26 cellular contexts compared by ENCODE assay signal in the genomic region with DNA sequence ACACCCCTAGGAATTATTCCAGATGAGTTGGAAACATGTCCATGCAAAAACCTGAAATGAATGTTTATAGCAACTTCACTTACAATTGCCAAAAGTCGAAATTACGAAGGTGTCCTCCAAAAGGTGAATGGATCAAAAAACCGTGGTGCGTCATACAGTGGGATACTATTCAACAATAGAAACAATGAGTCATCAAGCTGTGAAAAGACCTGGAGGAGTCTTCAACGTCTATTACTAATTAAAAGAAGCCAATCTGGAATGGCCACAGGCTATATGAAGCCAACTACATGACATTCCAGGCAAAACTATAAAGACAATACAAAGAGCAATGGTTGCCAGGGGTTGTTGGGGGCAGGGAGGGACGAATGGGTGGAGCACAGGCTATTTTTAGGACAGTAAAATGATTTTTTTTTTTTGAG. TPM values are rescaled to one million over a fixed set of nuclear protein-coding genes. Genes with fewer than 3 reads are reported as not detected.
DNase-seq lines count a peak whose midpoint lies in the region; ATAC-seq, FAIRE-seq and TF ChIP-seq lines count a peak whose summit lies in the region.
"Had no signal": no experiment of that assay in that cellular context is flagged by ENCODE, and none has a peak within 500 bp of the region (broad histone marks: within the 10 kb centered on the region; RNA-seq: fewer than 3 reads in every experiment).

No MANE protein-coding gene starts in this region.

- H3K4me2 ChIP-seq in astrocyte (ENCODE audit: low read length) (no peak overlapping the region), keratinocyte (ENCODE audit: control insufficient read depth, extremely low read depth, insufficient read depth, low read depth, low read length) (peak overlapping the region; percentile 25)
- H3K4me2 ChIP-seq: KMS-11 had no signal

- no peaks in the 10 kb centered on the region for H3K4me1 Mint-ChIP-seq in astrocyte (ENCODE audit: low read depth, unreplicated experiment)
- H3K4me1 Mint-ChIP-seq: stimulated activated memory B cell treated with anti-CD40 and anti-IgM and Interleukin-4, amounts not matched to agents 10 μg/mL and 1 μg/mL and 100 μg/mL, for 72 hours had no signal

- dilution Hi-C loops in keratinocyte (cut with MboI; ENCODE audit: extremely low pct_ligation_motif_present, low sequenced_read_pairs): no loop called here

- H3K4me1 ChIP-seq in astrocyte (ENCODE audit: insufficient read depth, low read length) (no peaks in the 10 kb centered on the region), keratinocyte (ENCODE audit: control insufficient read depth, extremely low read depth, insufficient read depth, low read length) (peaks cover 16% of the 10 kb centered on the region)

- DNase-seq in ELR (ENCODE audit: low read depth) (peak; percentile 72), MG63 (peak; percentile 33), astrocyte (ENCODE audit: low read depth) (peak; percentile 27), keratinocyte (ENCODE audit: low read depth, low spot score) (peak; percentile 98), SHP77 treated with DMSO at 0.1 percent for 48 hours (lab: John Stamatoyannopoulos, UW) (no peak)
- no peak for DNase-seq in stimulated activated naive CD8-positive, alpha-beta T cell treated with anti-CD3 and anti-CD28 coated beads, Interleukin-15, Interleukin-2, amounts not matched to agents 100 U/mL and 50 U/mL, for 24 hours
- DNase-seq in stimulated activated CD4-positive, alpha-beta T cell treated with anti-CD3 and anti-CD28 coated beads, Interleukin-12 subunit alpha, Interleukin-12 subunit beta, amount 100 ng/mL, for 4 hours: no peak
- DNase-seq: activated CD4-positive, alpha-beta memory T cell treated with anti-CD3 and anti-CD28 coated beads, Interleukin-2, amount 10 ng/mL, durations not matched to agents 7 days and 5 days; foreskin fibroblast; GOT3; left ventricle myocardium superior; natural killer cell; NCI-H1092 treated with DMSO at 0.1 percent for 48 hours; NCI-H1930; NCI-H2227 treated with DMSO at 0.1 percent for 48 hours; SIG-M5; stimulated activated CD4-positive, alpha-beta T cell treated with anti-CD3 and anti-CD28 coated beads, Interleukin-2, amount 100 ng/mL, for 48 hours; T-cell had no signal

- H3K79me2 ChIP-seq in astrocyte (ENCODE audit: insufficient read depth, low read length) (no peaks in the 10 kb centered on the region), keratinocyte (ENCODE audit: control insufficient read depth, insufficient read depth, low read length) (no peaks in the 10 kb centered on the region)

- no peaks in the 10 kb centered on the region for H3K9me1 ChIP-seq in keratinocyte (ENCODE audit: control insufficient read depth, extremely low read depth, insufficient read depth, low read length)

- no peaks in the 10 kb centered on the region for H3K9me3 ChIP-seq in MG63
- H3K9me3 ChIP-seq in astrocyte (ENCODE audit: insufficient read depth, low read depth, low read length): no peaks in the 10 kb centered on the region
- H3K9me3 ChIP-seq in keratinocyte (ENCODE audit: control insufficient read depth, low read depth, low read length): no peaks in the 10 kb centered on the region
- H3K9me3 ChIP-seq: thoracic aorta had no signal

- H3K27ac ChIP-seq in astrocyte (ENCODE audit: low read depth, low read length) (no peak overlapping the region), keratinocyte (ENCODE audit: control insufficient read depth, insufficient read depth, low read length) (peak overlapping the region; percentile 56)
- H3K27ac ChIP-seq: KMS-11, thoracic aorta had no signal

- TF ChIP-seq CTCF in astrocyte (IDR thresholded peaks at IDR 0.05; ENCODE audit: insufficient read depth, low read depth, low read length) (no peak), keratinocyte (optimal IDR thresholded peaks at IDR 0.05 in 1 of 3, IDR thresholded peaks at IDR 0.05 in 1 of 3, conservative IDR thresholded peaks at IDR 0.05 in 1 of 3; ENCODE audit: extremely low read depth in 1 of 3, insufficient read depth in 2 of 3, low read length in 3 of 3) (no peak)

- H3K36me3 ChIP-seq in MG63 (no peaks in the 10 kb centered on the region), astrocyte (ENCODE audit: insufficient read depth, low read length) (no peaks in the 10 kb centered on the region), keratinocyte (ENCODE audit: control insufficient read depth in 2 of 2, extremely low read depth in 1 of 2, insufficient read depth in 2 of 2, low read length in 2 of 2) (no peaks in the 10 kb centered on the region)
- H3K36me3 ChIP-seq: thoracic aorta had no signal

- H3K27me3 Mint-ChIP-seq in astrocyte (ENCODE audit: low read depth, unreplicated experiment): peaks cover 17% of the 10 kb centered on the region

- no peak overlapping the region for H3K9ac ChIP-seq in astrocyte (ENCODE audit: low read length)
- peak overlapping the region; percentile 9 for H3K9ac ChIP-seq in keratinocyte (ENCODE audit: control insufficient read depth, extremely low read depth, insufficient read depth, low read length)
- H3K9ac ChIP-seq: KMS-11 had no signal

- no peak overlapping the region for H3K4me3 ChIP-seq in MG63
- H3K4me3 ChIP-seq in astrocyte (ENCODE audit: insufficient read depth, low read depth, low read length): no peak overlapping the region
- no peak overlapping the region for H3K4me3 ChIP-seq in keratinocyte (ENCODE audit: control insufficient read depth in 2 of 3, extremely low read depth in 1 of 3, insufficient read depth in 2 of 3, low read depth in 1 of 3, low read length in 3 of 3)
- H3K4me3 ChIP-seq: thoracic aorta had no signal

- H3K27ac Mint-ChIP-seq in astrocyte (ENCODE audit: unreplicated experiment): no peak overlapping the region
- H3K27ac Mint-ChIP-seq: activated CD4-positive, alpha-beta memory T cell treated with anti-CD3 and anti-CD28 coated beads, Interleukin-2, amount 10 ng/mL, durations not matched to agents 7 days and 5 days; CD14-positive monocyte; mesothelial cell of epicardium; natural killer cell; stimulated activated memory B cell treated with anti-CD40 and anti-IgM and Interleukin-4, amounts not matched to agents 10 μg/mL and 1 μg/mL and 100 μg/mL, for 72 hours; T-cell had no signal

- FAIRE-seq in astrocyte (lab: Jason Lieb, UNC): no peak
- no peak for FAIRE-seq in keratinocyte (lab: Jason Lieb, UNC)
- FAIRE-seq: HTR-8/SVneo, TTC549 had no signal

- no peaks in the 10 kb centered on the region for H3K36me3 Mint-ChIP-seq in astrocyte (ENCODE audit: low read depth, unreplicated experiment)
- H3K36me3 Mint-ChIP-seq: CD14-positive monocyte; mesothelial cell of epicardium; natural killer cell; stimulated activated memory B cell treated with anti-CD40 and anti-IgM and Interleukin-4, amounts not matched to agents 10 μg/mL and 1 μg/mL and 100 μg/mL, for 72 hours; T-cell had no signal

- no peak for ATAC-seq in stimulated activated naive CD8-positive, alpha-beta T cell treated with anti-CD3 and anti-CD28 coated beads, Interleukin-15, Interleukin-2, amounts not matched to agents 100 U/mL and 50 U/mL, for 24 hours
- ATAC-seq: activated CD4-positive, CD25-positive, alpha-beta regulatory T cell treated with anti-CD3 and anti-CD28 coated beads, Interleukin-2, amount 50 U/mL, for 24 hours; left ventricle myocardium superior; natural killer cell; stimulated activated memory B cell treated with anti-CD40 and anti-IgM and Interleukin-4, amounts not matched to agents 10 μg/mL and 1 μg/mL and 100 μg/mL, for 72 hours; T-cell had no signal

- H2AFZ ChIP-seq in astrocyte (ENCODE audit: low read depth, low read length): no peak overlapping the region
- no peak overlapping the region for H2AFZ ChIP-seq in keratinocyte (ENCODE audit: control insufficient read depth, low read length)

- no peaks in the 10 kb centered on the region for H3K9me3 Mint-ChIP-seq in astrocyte (ENCODE audit: unreplicated experiment)
- H3K9me3 Mint-ChIP-seq: activated CD4-positive, alpha-beta memory T cell treated with anti-CD3 and anti-CD28 coated beads, Interleukin-2, amount 10 ng/mL, durations not matched to agents 7 days and 5 days; CD14-positive monocyte; mesothelial cell of epicardium; natural killer cell; stimulated activated memory B cell treated with anti-CD40 and anti-IgM and Interleukin-4, amounts not matched to agents 10 μg/mL and 1 μg/mL and 100 μg/mL, for 72 hours; T-cell had no signal

- H4K20me1 ChIP-seq in astrocyte (ENCODE audit: insufficient read depth, low read length): no peaks in the 10 kb centered on the region
- no peaks in the 10 kb centered on the region for H4K20me1 ChIP-seq in keratinocyte (ENCODE audit: control insufficient read depth, extremely low read depth, insufficient read depth, low read length)

- H3K4me3 Mint-ChIP-seq in astrocyte (ENCODE audit: unreplicated experiment): no peak overlapping the region
- H3K4me3 Mint-ChIP-seq: activated CD4-positive, alpha-beta memory T cell treated with anti-CD3 and anti-CD28 coated beads, Interleukin-2, amount 10 ng/mL, durations not matched to agents 7 days and 5 days; CD14-positive monocyte; mesothelial cell of epicardium; natural killer cell; stimulated activated memory B cell treated with anti-CD40 and anti-IgM and Interleukin-4, amounts not matched to agents 10 μg/mL and 1 μg/mL and 100 μg/mL, for 72 hours; T-cell had no signal

- H3K27me3 ChIP-seq in MG63 (no peaks in the 10 kb centered on the region), astrocyte (ENCODE audit: insufficient read depth, low read length) (peaks cover 8% of the 10 kb centered on the region), keratinocyte (ENCODE audit: control insufficient read depth, extremely low read depth, insufficient read depth, low read length) (peaks cover 20% of the 10 kb centered on the region)

RNA-seq across cellular contexts. Expression of a gene that starts 12.6 kb away (rescaled TPM):
- total RNA-seq in MG63 (2014; rRNA removed; shearing (Covaris generic); ENCODE audit: low replicate concordance): 28.8 and 40.9 TPM in 2 replicates
- 32.5 and 33.7 TPM in 2 replicates for total RNA-seq in astrocyte
- polyA plus RNA-seq in keratinocyte: 37.7 to 49.1 TPM (median 42.4 TPM) in 3 replicates
- polyA plus RNA-seq in keratinocyte (2011; ENCODE audit: low read depth): 21.4 TPM
- polyA plus RNA-seq in keratinocyte (2011; cell fraction: cytosol; rRNA removed): 42.4 and 43.6 TPM in 2 replicates
- 50.5 and 54.4 TPM in 2 replicates for polyA plus RNA-seq in keratinocyte (2011; cell fraction: nucleus; rRNA removed)
- polyA plus RNA-seq in keratinocyte (2012; ENCODE audit: low replicate concordance): 30.2 and 33.7 TPM in 2 replicates
- polyA minus RNA-seq in keratinocyte: 45.4 to 48.3 TPM (median 46.3 TPM) in 3 replicates
- polyA minus RNA-seq in keratinocyte (2011; cell fraction: cytosol; rRNA and poly(A)+ RNA removed): 26.5 TPM
- polyA minus RNA-seq in keratinocyte (2011; cell fraction: nucleus; rRNA and poly(A)+ RNA removed): 15.2 and 28.3 TPM in 2 replicates

Comparison
In these comparisons a context has a peak if more than half of its experiments do, and no peak if none do; other contexts are left out.
1. DNase-seq: peak in ELR (single experiment), MG63 (single experiment), astrocyte (single experiment) and keratinocyte (single experiment); none in SHP77 treated with DMSO at 0.1 percent for 48 hours (single experiment), stimulated activated naive CD8-positive, alpha-beta T cell treated with anti-CD3 and anti-CD28 coated beads, Interleukin-15, Interleukin-2, amounts not matched to agents 100 U/mL and 50 U/mL, for 24 hours (single experiment) and stimulated activated CD4-positive, alpha-beta T cell treated with anti-CD3 and anti-CD28 coated beads, Interleukin-12 subunit alpha, Interleukin-12 subunit beta, amount 100 ng/mL, for 4 hours (single experiment).